ENCODE assay signal across 8 cellular contexts in genomic region chr5:116256717-116257116, GRCh38.
"Had no signal": no experiment of that assay in that cellular context is flagged by ENCODE, and none has a peak within 500 bp of the region (broad histone marks: within the 10 kb centered on the region; RNA-seq: fewer than 3 reads in every experiment).

No MANE protein-coding gene starts in this region.

- H3K4me3 ChIP-seq: GM23248, HAP-1 had no signal

- H3K27ac ChIP-seq: GM23248, HL-60 had no signal

- H3K4me1 ChIP-seq: HAP-1 had no signal

- H3K9me3 ChIP-seq: HAP-1 had no signal

- H3K36me3 ChIP-seq: HAP-1 had no signal

- ATAC-seq: HCT116, HepG2 had no signal

- DNase-seq: GM23248, GOT3, H7, HFFc6 had no signal
